In the genomic region with DNA sequence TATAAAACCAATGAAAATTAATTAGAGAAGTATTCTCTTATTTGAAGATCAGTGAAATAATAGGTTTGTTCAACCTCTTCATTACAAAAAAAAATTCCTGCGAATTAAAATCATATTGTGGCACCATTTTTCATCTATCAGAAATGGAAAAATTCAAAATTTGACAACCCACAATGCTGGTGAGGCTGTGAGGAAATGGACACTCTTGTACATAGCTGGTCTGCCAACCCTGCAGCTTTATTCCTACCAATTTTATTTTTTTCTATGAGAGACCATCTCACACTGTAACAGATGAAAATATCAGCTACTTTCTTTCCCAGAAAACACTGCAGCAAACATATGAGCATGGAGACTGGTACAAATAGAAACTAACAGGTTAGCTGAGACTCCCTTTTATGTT, we compare ENCODE assay signal across 11 cellular contexts.
"Had no signal": no experiment of that assay in that cellular context is flagged by ENCODE, and none has a peak within 500 bp of the region (broad histone marks: within the 10 kb centered on the region; RNA-seq: fewer than 3 reads in every experiment).

No MANE protein-coding gene starts in this region.

- H3K36me3 ChIP-seq: HAP-1 had no signal

- H3K27ac ChIP-seq: GM23248 had no signal

- H2AFZ ChIP-seq: GM23248, GM23338 had no signal

- DNase-seq: GM23248, GOT3, H7, H9, HCEC 1CT, HFFc6 had no signal

- H3K4me3 ChIP-seq: GM23248, GM23338, HAP-1 had no signal

- H3K9me3 ChIP-seq: HAP-1 had no signal

- H3K9ac ChIP-seq: GM23248 had no signal

- ATAC-seq: GM23338, HCT116 had no signal

- H3K4me2 ChIP-seq: GM23338 had no signal

- FAIRE-seq: H1, H54 had no signal
